ENCODE assay signal across 2 cellular contexts in the genomic region with DNA sequence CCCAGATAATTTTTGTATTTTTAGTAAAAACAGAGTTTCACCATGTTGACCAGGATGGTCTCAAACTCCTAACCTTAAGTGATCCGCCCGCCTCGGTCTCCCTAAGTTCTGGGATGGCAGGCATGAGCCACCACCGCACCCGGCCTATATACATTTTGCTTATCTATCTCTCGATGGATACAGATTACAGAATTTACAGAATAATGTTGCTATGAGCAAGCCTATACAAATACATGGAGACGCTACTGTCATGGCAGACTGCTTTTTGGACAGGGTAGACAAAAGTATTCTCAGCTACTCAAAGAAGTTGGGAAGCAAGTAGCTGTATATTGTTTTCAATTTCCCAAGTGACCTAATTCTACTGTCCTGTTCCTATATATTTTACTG.
TF ChIP-seq lines count a peak whose summit lies in the region.

No MANE protein-coding gene starts in this region.

TF ChIP-seq in SK-N-SH, 30 proteins besides CTCF, POLR2A, EP300 and RAD21 (continued from another document):
- TF ChIP-seq, protein P1, sequence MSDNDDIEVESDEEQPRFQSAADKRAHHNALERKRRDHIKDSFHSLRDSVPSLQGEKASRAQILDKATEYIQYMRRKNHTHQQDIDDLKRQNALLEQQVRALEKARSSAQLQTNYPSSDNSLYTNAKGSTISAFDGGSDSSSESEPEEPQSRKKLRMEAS (IDR thresholded peaks at IDR 0.05; ENCODE audit: low read depth), result no peak
- TF ChIP-seq, protein P2, sequence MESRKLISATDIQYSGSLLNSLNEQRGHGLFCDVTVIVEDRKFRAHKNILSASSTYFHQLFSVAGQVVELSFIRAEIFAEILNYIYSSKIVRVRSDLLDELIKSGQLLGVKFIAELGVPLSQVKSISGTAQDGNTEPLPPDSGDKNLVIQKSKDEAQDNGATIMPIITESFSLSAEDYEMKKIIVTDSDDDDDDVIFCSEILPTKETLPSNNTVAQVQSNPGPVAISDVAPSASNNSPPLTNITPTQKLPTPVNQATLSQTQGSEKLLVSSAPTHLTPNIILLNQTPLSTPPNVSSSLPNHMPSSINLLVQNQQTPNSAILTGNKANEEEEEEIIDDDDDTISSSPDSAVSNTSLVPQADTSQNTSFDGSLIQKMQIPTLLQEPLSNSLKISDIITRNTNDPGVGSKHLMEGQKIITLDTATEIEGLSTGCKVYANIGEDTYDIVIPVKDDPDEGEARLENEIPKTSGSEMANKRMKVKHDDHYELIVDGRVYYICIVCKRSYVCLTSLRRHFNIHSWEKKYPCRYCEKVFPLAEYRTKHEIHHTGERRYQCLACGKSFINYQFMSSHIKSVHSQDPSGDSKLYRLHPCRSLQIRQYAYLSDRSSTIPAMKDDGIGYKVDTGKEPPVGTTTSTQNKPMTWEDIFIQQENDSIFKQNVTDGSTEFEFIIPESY (IDR thresholded peaks at IDR 0.05; ENCODE audit: borderline replicate concordance, low read depth), result no peak
- TF ChIP-seq EZH2phosphoT487 (IDR thresholded peaks at IDR 0.05; ENCODE audit: borderline replicate concordance, low read depth) (no peak), GATA2 (CRISPR knock-in tag; IDR thresholded peaks at IDR 0.05) (no peak), TEAD4 (IDR thresholded peaks at IDR 0.05; ENCODE audit: borderline replicate concordance, insufficient read depth) (no peak), MEF2A (IDR thresholded peaks at IDR 0.05; ENCODE audit: borderline replicate concordance, low read depth) (no peak)
TF ChIP-seq in SK-N-SH: peak in this region for 0.

TF ChIP-seq in SK-N-SH treated with all-trans-retinoic acid at 6 μM for 48 hours, 23 proteins besides CTCF, POLR2A, EP300 and RAD21 (continued from another document):
- TF ChIP-seq, protein P3, sequence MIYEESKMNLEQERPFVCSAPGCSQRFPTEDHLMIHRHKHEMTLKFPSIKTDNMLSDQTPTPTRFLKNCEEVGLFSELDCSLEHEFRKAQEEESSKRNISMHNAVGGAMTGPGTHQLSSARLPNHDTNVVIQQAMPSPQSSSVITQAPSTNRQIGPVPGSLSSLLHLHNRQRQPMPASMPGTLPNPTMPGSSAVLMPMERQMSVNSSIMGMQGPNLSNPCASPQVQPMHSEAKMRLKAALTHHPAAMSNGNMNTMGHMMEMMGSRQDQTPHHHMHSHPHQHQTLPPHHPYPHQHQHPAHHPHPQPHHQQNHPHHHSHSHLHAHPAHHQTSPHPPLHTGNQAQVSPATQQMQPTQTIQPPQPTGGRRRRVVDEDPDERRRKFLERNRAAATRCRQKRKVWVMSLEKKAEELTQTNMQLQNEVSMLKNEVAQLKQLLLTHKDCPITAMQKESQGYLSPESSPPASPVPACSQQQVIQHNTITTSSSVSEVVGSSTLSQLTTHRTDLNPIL (CRISPR knock-in tag; IDR thresholded peaks at IDR 0.05; ENCODE audit: low read depth), result no peak
- TF ChIP-seq ZFP3 (CRISPR knock-in tag; IDR thresholded peaks at IDR 0.05) (no peak), ESRRG (CRISPR knock-in tag; IDR thresholded peaks at IDR 0.05) (no peak), OSR1 (CRISPR knock-in tag; IDR thresholded peaks at IDR 0.05) (no peak), ZFP30 (CRISPR knock-in tag; IDR thresholded peaks at IDR 0.05) (no peak), TOX (CRISPR knock-in tag; IDR thresholded peaks at IDR 0.05; ENCODE audit: borderline replicate concordance) (no peak), TCF4 (CRISPR knock-in tag; IDR thresholded peaks at IDR 0.05; ENCODE audit: borderline replicate concordance) (no peak), PPARA (CRISPR knock-in tag; IDR thresholded peaks at IDR 0.05; ENCODE audit: borderline replicate concordance) (no peak), BACH2 (CRISPR knock-in tag; IDR thresholded peaks at IDR 0.05; ENCODE audit: borderline replicate concordance) (no peak), CSDC2 (CRISPR knock-in tag; IDR thresholded peaks at IDR 0.05) (no peak), GLIS3 (CRISPR knock-in tag; IDR thresholded peaks at IDR 0.05) (no peak), ISL1 (CRISPR knock-in tag; IDR thresholded peaks at IDR 0.05) (no peak), ZNF8 (CRISPR knock-in tag; IDR thresholded peaks at IDR 0.05) (no peak), ZNF565 (CRISPR knock-in tag; conservative IDR thresholded peaks at IDR 0.05; ENCODE audit: low read depth) (no peak), ZNF70 (CRISPR knock-in tag; IDR thresholded peaks at IDR 0.05) (no peak)
- TF ChIP-seq, protein P4, sequence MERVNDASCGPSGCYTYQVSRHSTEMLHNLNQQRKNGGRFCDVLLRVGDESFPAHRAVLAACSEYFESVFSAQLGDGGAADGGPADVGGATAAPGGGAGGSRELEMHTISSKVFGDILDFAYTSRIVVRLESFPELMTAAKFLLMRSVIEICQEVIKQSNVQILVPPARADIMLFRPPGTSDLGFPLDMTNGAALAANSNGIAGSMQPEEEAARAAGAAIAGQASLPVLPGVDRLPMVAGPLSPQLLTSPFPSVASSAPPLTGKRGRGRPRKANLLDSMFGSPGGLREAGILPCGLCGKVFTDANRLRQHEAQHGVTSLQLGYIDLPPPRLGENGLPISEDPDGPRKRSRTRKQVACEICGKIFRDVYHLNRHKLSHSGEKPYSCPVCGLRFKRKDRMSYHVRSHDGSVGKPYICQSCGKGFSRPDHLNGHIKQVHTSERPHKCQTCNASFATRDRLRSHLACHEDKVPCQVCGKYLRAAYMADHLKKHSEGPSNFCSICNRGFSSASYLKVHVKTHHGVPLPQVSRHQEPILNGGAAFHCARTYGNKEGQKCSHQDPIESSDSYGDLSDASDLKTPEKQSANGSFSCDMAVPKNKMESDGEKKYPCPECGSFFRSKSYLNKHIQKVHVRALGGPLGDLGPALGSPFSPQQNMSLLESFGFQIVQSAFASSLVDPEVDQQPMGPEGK (CRISPR knock-in tag; IDR thresholded peaks at IDR 0.05; ENCODE audit: borderline replicate concordance), result no peak
